ENCODE assay signal across 8 cellular contexts in genomic region chr22:38870312-38870741, GRCh38. TPM values are rescaled to one million over a fixed set of nuclear protein-coding genes. Genes with fewer than 3 reads are reported as not detected.
DNase-seq lines count a peak whose midpoint lies in the region; ATAC-seq and TF ChIP-seq lines count a peak whose summit lies in the region.

No MANE protein-coding gene starts in this region.

- peak; percentile 88 for DNase-seq in COLO829 (ENCODE audit: low spot score)
- DNase-seq in NCI-H82 (lab: John Stamatoyannopoulos, UW), result peak; percentile 93
- peak; percentile 95 for DNase-seq in activated CD4-positive, alpha-beta T cell treated with anti-CD3 and anti-CD28 coated beads, Interleukin-2, amount 50 U/mL, for 48 hours
- peak; percentile 75 to 92 (median 87) for DNase-seq in dorsolateral prefrontal cortex
- DNase-seq in right lobe of liver, result peak; percentile 79 to 86 (median 82)
- peak; percentile 85 to 91 for DNase-seq in stimulated activated CD4-positive, alpha-beta T cell treated with anti-CD3 and anti-CD28 coated beads, Interleukin-2, amount 100 ng/mL, for 48 hours

- no peaks in the 10 kb centered on the region for H3K9me3 ChIP-seq in right lobe of liver

- no peak for TF ChIP-seq POLR2A in right lobe of liver (IDR thresholded peaks at IDR 0.05)

- peaks cover 0 to 6% (median 0%) of the 10 kb centered on the region in 4 donors for H3K36me3 ChIP-seq in right lobe of liver

- H3K27ac ChIP-seq in dorsolateral prefrontal cortex (peak overlapping the region in 58 of 59 donors; percentile 15 to 100 (median 94)), right lobe of liver (no peak overlapping the region)

- WGBS in right lobe of liver (ENCODE audit: insufficient coverage, low coverage, low lambda C conversion rate, missing lambda C conversion rate), result 10% methylated on average over 6 of the region's 12 CpGs

- H3K27me3 ChIP-seq in dorsolateral prefrontal cortex (no peaks in the 10 kb centered on the region), right lobe of liver (no peaks in the 10 kb centered on the region)

- H3K4me1 ChIP-seq in right lobe of liver, result peaks cover 0 to 21% (median 0%) of the 10 kb centered on the region in 4 donors

- intact Hi-C loops in dorsolateral prefrontal cortex (cut with DNase I), result loop anchor here (2.0 to 5.0 kb wide), 5 partner anchors 28 to 447 kb away; partner anchors contain the start of genes CBX7 (in 1 of the 2) and RPL3 (in 1 of the 2)
- intact Hi-C loops in right lobe of liver (cut with DNase I), result no loop called here

- ATAC-seq in HG03354 (IDR thresholded peaks at IDR 0.05; ENCODE audit: poor library complexity, severe bottlenecking, unreplicated experiment) (peak; percentile 34), right lobe of liver (peak; percentile 40 to 70 (median 54)), HG03039 (IDR thresholded peaks at IDR 0.05; ENCODE audit: unreplicated experiment) (no peak)

- H3K4me3 ChIP-seq in dorsolateral prefrontal cortex, result peak overlapping the region; percentile 60 to 98 (median 84)
- H3K4me3 ChIP-seq in right lobe of liver, result peak overlapping the region in 1 of 3 donors; percentile 82

- TF ChIP-seq CTCF in dorsolateral prefrontal cortex (IDR thresholded peaks at IDR 0.05 in 54 of 56, conservative IDR thresholded peaks at IDR 0.05 in 2 of 56; ENCODE audit: low read depth in 1 of 56, partially characterized antibody in 56 of 56) (peak; percentile 78 to 99 (median 93)), right lobe of liver (IDR thresholded peaks at IDR 0.05) (peak; percentile 81 to 90 (median 88))

RNA-seq across cellular contexts. Expression of gene CBX6, which starts 1.7 kb away (rescaled TPM):
- total RNA-seq in dorsolateral prefrontal cortex, result 100 to 1,000 TPM in 119 of 120 experiments, 10 to 100 TPM in 1; 99.9 to 293 (median 188) TPM
- total RNA-seq in right lobe of liver, result 10 to 100 TPM in 4 of 6 experiments, 1 to 10 TPM in 2; 7.8 to 22.5 (median 12.1) TPM

RNA-seq across cellular contexts. Expression of gene NPTXR, which starts 26.5 kb away (rescaled TPM):
- total RNA-seq in dorsolateral prefrontal cortex (100 to 1,000 TPM in 114 of 120 experiments, 10 to 100 TPM in 6; 57.3 to 255 (median 154) TPM), right lobe of liver (under 1 TPM; 0.18 to 0.68 (median 0.28) TPM)

Comparison
In these comparisons a context has a peak if more than half of its experiments do, and no peak if none do; other contexts are left out.
1. H3K27ac ChIP-seq: peak in dorsolateral prefrontal cortex (58 of 59); none in right lobe of liver (0 of 3).
2. RNA of gene CBX6, which starts 1.7 kb away (total RNA-seq): 99.9 to 293 TPM in dorsolateral prefrontal cortex; 7.8 to 22.5 TPM in right lobe of liver; every median in the first group is over 4 times any median in the second.
3. RNA of gene NPTXR, which starts 26.5 kb away (total RNA-seq): 57.3 to 255 TPM in dorsolateral prefrontal cortex; 0.18 to 0.68 TPM in right lobe of liver; every median in the first group is over 10 times any median in the second.
4. intact Hi-C loops: an anchor here in dorsolateral prefrontal cortex (2.0 to 5.0 kb wide); none called in right lobe of liver.
5. Peak in every context shown above with its lines, with median percentiles within 50 percentile points of each other: DNase-seq.